In genomic region chr20:50813801-50814200, GRCh38 we compare ENCODE assay signal across 25 cellular contexts. TPM values are rescaled to one million over a fixed set of nuclear protein-coding genes. Genes with fewer than 3 reads are reported as not detected.
A peak's percentile ranks its signal among the peaks of the same experiment; 100 is the strongest.
DNase-seq lines count a peak whose midpoint lies in the region; ATAC-seq, FAIRE-seq and TF ChIP-seq lines count a peak whose summit lies in the region.
"Had no signal": no experiment of that assay in that cellular context is flagged by ENCODE, and none has a peak within 500 bp of the region (broad histone marks: within the 10 kb centered on the region; RNA-seq: fewer than 3 reads in every experiment).

No MANE protein-coding gene starts in this region.

- peak overlapping the region; percentile 27 for H3K4me3 Mint-ChIP-seq in memory B cell
- H3K4me3 Mint-ChIP-seq: activated CD4-positive, alpha-beta T cell treated with anti-CD3 and anti-CD28 coated beads, Interleukin-2, amount 10 ng/mL, durations not matched to agents 24 days and 14 days; type B pancreatic cell had no signal

- H3K9ac ChIP-seq in BLaER1 = peak overlapping the region; percentile 79

- H3K27me3 Mint-ChIP-seq in memory B cell = no peaks in the 10 kb centered on the region
- H3K27me3 Mint-ChIP-seq: activated CD4-positive, alpha-beta T cell treated with anti-CD3 and anti-CD28 coated beads, Interleukin-2, amount 10 ng/mL, durations not matched to agents 24 days and 14 days; activated naive CD8-positive, alpha-beta T cell treated with anti-CD3 and anti-CD28 coated beads, Interleukin-2, amount 10 ng/mL, durations not matched to agents 7 days and 5 days; type B pancreatic cell had no signal

- H3K9me3 Mint-ChIP-seq in memory B cell = peaks cover 6% of the 10 kb centered on the region
- H3K9me3 Mint-ChIP-seq: activated naive CD8-positive, alpha-beta T cell treated with anti-CD3 and anti-CD28 coated beads, Interleukin-2, amount 10 ng/mL, durations not matched to agents 7 days and 5 days had no signal

- peak; percentile 27 for FAIRE-seq in GM12892 (lab: Jason Lieb, UNC)
- FAIRE-seq: islet of Langerhans had no signal

- peak overlapping the region; percentile 97 for H3K27ac ChIP-seq in BLaER1
- H3K27ac ChIP-seq: coronary artery, WERI-Rb-1 had no signal

- peaks cover 21% of the 10 kb centered on the region for H3K36me3 Mint-ChIP-seq in memory B cell

- H3K4me2 ChIP-seq in BLaER1 = peak overlapping the region; percentile 95

- no peaks in the 10 kb centered on the region for H4K20me1 ChIP-seq in BLaER1

- peak overlapping the region; percentile 92 for H3K27ac Mint-ChIP-seq in memory B cell
- H3K27ac Mint-ChIP-seq: activated CD4-positive, alpha-beta T cell treated with anti-CD3 and anti-CD28 coated beads, Interleukin-2, amount 10 ng/mL, durations not matched to agents 24 days and 14 days had no signal

- TF ChIP-seq POLR2A in GM12892 (IDR thresholded peaks at IDR 0.05; ENCODE audit: low read depth, low read length) = no peak

- H3K4me3 ChIP-seq in BLaER1 = 0 out of 2 replicates have a peak overlapping the region, but pooled peaks have one; percentile 6
- H3K4me3 ChIP-seq: coronary artery had no signal

- ATAC-seq in memory B cell (ENCODE audit: low read depth) (no peak), HG02852 (IDR thresholded peaks at IDR 0.05; ENCODE audit: unreplicated experiment) (no peak)
- ATAC-seq: Panc1 had no signal

- DNase-seq in GM12892 (ENCODE audit: insufficient read length) (no peak), RPMI7951 (ENCODE audit: low read depth) (peak; percentile 48), memory B cell (ENCODE audit: low spot score in 2 of 2) (no peak), hippocampal formation (lab: John Stamatoyannopoulos, UW) (no peak), DMS53 (lab: John Stamatoyannopoulos, UW) (no peak), GF-D8 (lab: John Stamatoyannopoulos, UW) (no peak)
- DNase-seq: activated CD4-positive, alpha-beta T cell treated with anti-CD3 and anti-CD28 coated beads, Interleukin-2, amount 10 ng/mL, durations not matched to agents 24 days and 14 days; activated effector memory CD4-positive, alpha-beta T cell treated with anti-CD3 and anti-CD28 coated beads, Interleukin-2, amount 50 U/mL, for 16 hours; activated naive CD8-positive, alpha-beta T cell treated with anti-CD3 and anti-CD28 coated beads, Interleukin-2, amount 10 ng/mL, durations not matched to agents 7 days and 5 days; DMS153; effector memory CD4-positive, alpha-beta T cell; KBM-7; NCI-H1417 treated with DMSO at 0.1 percent for 48 hours; NCI-H2029 treated with DMSO at 0.1 percent for 48 hours; NCI-H345; NCI-H69; SHP77; stimulated activated CD4-positive, alpha-beta T cell treated with anti-CD3 and anti-CD28 coated beads, Interleukin-4, amount 100 ng/mL, for 24 hours; WERI-Rb-1 had no signal

- no peaks in the 10 kb centered on the region for H3K27me3 ChIP-seq in BLaER1

- peaks cover 13% of the 10 kb centered on the region for H3K9me3 ChIP-seq in BLaER1

- peaks cover 8% of the 10 kb centered on the region; the same call in 1 of the 2 replicates for H3K36me3 ChIP-seq in BLaER1
- H3K36me3 ChIP-seq: WERI-Rb-1 had no signal

- H3K4me1 Mint-ChIP-seq in memory B cell = peaks cover 55% of the 10 kb centered on the region

- H3K4me1 ChIP-seq in BLaER1 = peaks cover 98% of the 10 kb centered on the region

RNA-seq across cellular contexts. Expression of gene BCAS4, which starts 18.9 kb away (rescaled TPM):
- 54.0 TPM for polyA plus RNA-seq in GM12892 (2012; ENCODE audit: missing spikeins)
- 5.9 and 11.6 TPM in 2 replicates for total RNA-seq in RPMI7951 (2014; rRNA removed; shearing (Covaris generic))
